In the genomic region with DNA sequence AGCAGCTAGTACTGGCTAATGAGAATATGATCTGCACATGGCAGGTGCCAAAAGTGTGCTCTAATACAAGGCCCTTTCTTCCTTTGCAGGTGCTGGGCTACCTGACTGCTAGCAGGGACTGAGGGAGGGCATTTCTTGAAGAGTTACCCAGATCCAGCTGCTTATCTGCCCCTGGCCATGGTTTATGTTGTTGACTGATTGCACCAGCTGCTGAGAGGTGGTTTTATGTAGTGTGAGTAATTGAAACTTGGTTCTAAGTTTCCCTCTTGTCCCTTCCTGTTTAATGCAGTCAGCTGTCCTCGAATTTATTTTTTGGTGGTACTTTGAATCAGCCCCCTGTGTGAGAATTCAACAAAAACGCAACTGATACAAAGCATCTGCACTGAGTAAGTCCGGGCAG, we compare ENCODE assay signal across 14 cellular contexts.
A peak's percentile ranks its signal among the peaks of the same experiment; 100 is the strongest.
DNase-seq lines count a peak whose midpoint lies in the region; ATAC-seq, FAIRE-seq and TF ChIP-seq lines count a peak whose summit lies in the region.
"Had no signal": no experiment of that assay in that cellular context is flagged by ENCODE, and none has a peak within 500 bp of the region (broad histone marks: within the 10 kb centered on the region; RNA-seq: fewer than 3 reads in every experiment).

No MANE protein-coding gene starts in this region.

- peaks cover 9% of the 10 kb centered on the region for H3K79me2 ChIP-seq in osteoblast (ENCODE audit: insufficient read depth, low read length)

- H2AFZ ChIP-seq in osteoblast (ENCODE audit: low read length), result no peak overlapping the region

- peak; percentile 58 for FAIRE-seq in bronchial epithelial cell (lab: Jason Lieb, UNC)
- FAIRE-seq: TTC549 had no signal

- H3K27me3 Mint-ChIP-seq in stimulated activated naive CD8-positive, alpha-beta T cell treated with anti-CD3 and anti-CD28 coated beads, Interleukin-15, amount 100 ng/mL, for 72 hours, result peaks cover 7% of the 10 kb centered on the region
- H3K27me3 Mint-ChIP-seq: activated naive CD8-positive, alpha-beta T cell treated with anti-CD3 and anti-CD28 coated beads for 36 hours had no signal

- H3K4me3 ChIP-seq in bronchial epithelial cell (ENCODE audit: low read depth, low read length) (no peak overlapping the region), osteoblast (ENCODE audit: insufficient read depth, low read length) (peak overlapping the region; percentile 40)
- H3K4me3 ChIP-seq: sigmoid colon, testis had no signal

- peak overlapping the region; percentile 80 for H3K27ac ChIP-seq in osteoblast (ENCODE audit: low read depth, low read length)
- H3K27ac ChIP-seq: testis had no signal

- H4K20me1 ChIP-seq in osteoblast (ENCODE audit: insufficient read depth, low read length), result peaks cover 4% of the 10 kb centered on the region

- no peak for TF ChIP-seq CTCF in bronchial epithelial cell (IDR thresholded peaks at IDR 0.05; ENCODE audit: insufficient read depth, low read length, severe bottlenecking)
- TF ChIP-seq CTCF in osteoblast (IDR thresholded peaks at IDR 0.05; ENCODE audit: extremely low read depth, low read depth, low read length), result no peak

- H3K4me1 Mint-ChIP-seq in stimulated activated naive CD8-positive, alpha-beta T cell treated with anti-CD3 and anti-CD28 coated beads, Interleukin-15, amount 100 ng/mL, for 72 hours, result no peaks in the 10 kb centered on the region
- H3K4me1 Mint-ChIP-seq: activated naive CD8-positive, alpha-beta T cell treated with anti-CD3 and anti-CD28 coated beads for 36 hours; CD4-positive, alpha-beta memory T cell had no signal

- H3K4me3 Mint-ChIP-seq in stimulated activated naive CD8-positive, alpha-beta T cell treated with anti-CD3 and anti-CD28 coated beads, Interleukin-15, amount 100 ng/mL, for 72 hours, result no peak overlapping the region
- H3K4me3 Mint-ChIP-seq: activated naive CD8-positive, alpha-beta T cell treated with anti-CD3 and anti-CD28 coated beads for 36 hours; CD4-positive, alpha-beta memory T cell; natural killer cell treated with Interleukin-12 subunit alpha and Interleukin-12 subunit beta and Interleukin-15 and Interleukin-18, amount 100 ng/mL, for 72 hours had no signal

- H3K27ac Mint-ChIP-seq in stimulated activated naive CD8-positive, alpha-beta T cell treated with anti-CD3 and anti-CD28 coated beads, Interleukin-15, amount 100 ng/mL, for 72 hours, result no peak overlapping the region
- H3K27ac Mint-ChIP-seq: activated naive CD8-positive, alpha-beta T cell treated with anti-CD3 and anti-CD28 coated beads for 36 hours; CD4-positive, alpha-beta memory T cell; natural killer cell treated with Interleukin-12 subunit alpha and Interleukin-12 subunit beta and Interleukin-15 and Interleukin-18, amount 100 ng/mL, for 72 hours had no signal

- ATAC-seq in HG03521 (IDR thresholded peaks at IDR 0.05; ENCODE audit: unreplicated experiment) (no peak), GM21619 (IDR thresholded peaks at IDR 0.05; ENCODE audit: unreplicated experiment) (no peak)
- no peak for ATAC-seq in stimulated activated naive CD8-positive, alpha-beta T cell treated with anti-CD3 and anti-CD28 coated beads, Interleukin-15, amount 100 ng/mL, for 72 hours
- ATAC-seq: natural killer cell treated with Interleukin-12 subunit alpha and Interleukin-12 subunit beta and Interleukin-15 and Interleukin-18, amount 100 ng/mL, for 72 hours had no signal

- H3K4me1 ChIP-seq in osteoblast (ENCODE audit: insufficient read depth, low read length), result peaks cover 46% of the 10 kb centered on the region
- H3K4me1 ChIP-seq: testis had no signal

- H3K36me3 ChIP-seq in bronchial epithelial cell (ENCODE audit: control insufficient read depth, insufficient read depth, low read length) (no peaks in the 10 kb centered on the region), osteoblast (ENCODE audit: insufficient read depth, low read length) (no peaks in the 10 kb centered on the region)
- H3K36me3 ChIP-seq: sigmoid colon had no signal

- H3K9me3 Mint-ChIP-seq in stimulated activated naive CD8-positive, alpha-beta T cell treated with anti-CD3 and anti-CD28 coated beads, Interleukin-15, amount 100 ng/mL, for 72 hours, result no peaks in the 10 kb centered on the region
- H3K9me3 Mint-ChIP-seq: activated naive CD8-positive, alpha-beta T cell treated with anti-CD3 and anti-CD28 coated beads for 36 hours; natural killer cell treated with Interleukin-12 subunit alpha and Interleukin-12 subunit beta and Interleukin-15 and Interleukin-18, amount 100 ng/mL, for 72 hours had no signal

- no peaks in the 10 kb centered on the region for H3K9me3 ChIP-seq in osteoblast (ENCODE audit: low read depth, low read length)
- H3K9me3 ChIP-seq: sigmoid colon, testis had no signal

- peaks cover 40% of the 10 kb centered on the region for H3K27me3 ChIP-seq in bronchial epithelial cell (ENCODE audit: control insufficient read depth, insufficient read depth, low read length)
- no peaks in the 10 kb centered on the region for H3K27me3 ChIP-seq in osteoblast (ENCODE audit: insufficient read depth, low read length)
- H3K27me3 ChIP-seq: sigmoid colon, testis had no signal

- H3K4me2 ChIP-seq in osteoblast (ENCODE audit: insufficient read depth, low read length), result peak overlapping the region; percentile 65

- peak; percentile 26 for DNase-seq in EL
- DNase-seq in LHCN-M2 (ENCODE audit: low read depth), result peak; percentile 98
- DNase-seq in bronchial epithelial cell (ENCODE audit: low read depth), result peak; percentile 32
- no peak for DNase-seq in osteoblast (ENCODE audit: insufficient read length, low spot score, missing footprints)
- DNase-seq in stimulated activated naive CD8-positive, alpha-beta T cell treated with anti-CD3 and anti-CD28 coated beads, Interleukin-15, amount 100 ng/mL, for 72 hours, result no peak
- DNase-seq: activated naive CD8-positive, alpha-beta T cell treated with anti-CD3 and anti-CD28 coated beads for 36 hours; CD4-positive, alpha-beta memory T cell; Kasumi-1; testis had no signal

Comparison
In these comparisons a context has a peak if more than half of its experiments do, and no peak if none do; other contexts are left out.
1. DNase-seq: peak in EL (single experiment), LHCN-M2 (single experiment) and bronchial epithelial cell (single experiment); none in osteoblast (single experiment) and stimulated activated naive CD8-positive, alpha-beta T cell treated with anti-CD3 and anti-CD28 coated beads, Interleukin-15, amount 100 ng/mL, for 72 hours (0 of 2).